ENCODE assay signal across 1 cellular context in the genomic region with DNA sequence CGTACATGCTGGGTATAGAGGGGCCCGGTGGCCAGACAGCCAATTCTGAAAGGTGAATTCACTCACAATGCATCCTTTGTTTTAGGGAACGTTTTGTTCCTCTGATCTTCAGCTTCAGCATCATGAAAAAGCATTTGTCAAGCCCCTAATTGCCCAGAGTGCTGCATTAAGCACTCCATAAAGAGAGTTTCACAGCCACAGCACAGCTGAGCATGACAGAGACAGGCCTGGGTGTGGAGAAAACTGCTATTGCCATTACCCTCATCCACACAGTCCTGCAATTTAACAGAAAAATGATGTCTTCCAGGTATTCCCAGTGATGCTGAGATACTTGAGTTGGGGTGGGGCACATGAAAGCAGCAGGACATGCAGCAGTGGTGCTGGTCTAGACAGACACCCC.
TF ChIP-seq lines count a peak whose summit lies in the region.

No MANE protein-coding gene starts in this region.

TF ChIP-seq in neural cell, 6 proteins besides CTCF, POLR2A, EP300 and RAD21 (continued from another document):
- TF ChIP-seq EZH2 (IDR thresholded peaks at IDR 0.05; ENCODE audit: borderline replicate concordance, insufficient read depth, low read length, poor library complexity, severe bottlenecking), result no peak
